11 cellular contexts compared by ENCODE assay signal in genomic region chr12:6222009-6222702, GRCh38. TPM values are rescaled to one million over a fixed set of nuclear protein-coding genes. Genes with fewer than 3 reads are reported as not detected.
DNase-seq lines count a peak whose midpoint lies in the region; ATAC-seq and TF ChIP-seq lines count a peak whose summit lies in the region.
"Had no signal": no experiment of that assay in that cellular context is flagged by ENCODE, and none has a peak within 500 bp of the region (broad histone marks: within the 10 kb centered on the region; RNA-seq: fewer than 3 reads in every experiment).

No MANE protein-coding gene starts in this region.

- H3K27me3 Mint-ChIP-seq in endodermal cell (ENCODE audit: insufficient read depth) (no peaks in the 10 kb centered on the region), nephron (ENCODE audit: low read depth) (peaks cover 14% of the 10 kb centered on the region)
- H3K27me3 Mint-ChIP-seq: naive B cell had no signal

- ATAC-seq in upper lobe of left lung (ENCODE audit: low FRiP score in 2 of 2) = no peak

- no peaks in the 10 kb centered on the region for H3K36me3 ChIP-seq in endodermal cell (ENCODE audit: control insufficient read depth, insufficient read depth, low read length)
- peaks cover 0 to 24% (median 4%) of the 10 kb centered on the region in 4 donors for H3K36me3 ChIP-seq in upper lobe of left lung

- H3K4me3 ChIP-seq in endodermal cell (ENCODE audit: low read length) = no peak overlapping the region
- no peak overlapping the region for H3K4me3 ChIP-seq in upper lobe of left lung

- H3K4me1 Mint-ChIP-seq in endodermal cell = peaks cover 15% of the 10 kb centered on the region
- H3K4me1 Mint-ChIP-seq in nephron = peaks cover 50% of the 10 kb centered on the region

- DNase-seq in SIG-M5 treated with dmso at 0.1 percent for 504 hours (lab: John Stamatoyannopoulos, UW; ENCODE audit: unreplicated experiment) (peak; percentile 22), SIG-M5 (lab: John Stamatoyannopoulos, UW) (no peak), endodermal cell (no peak), upper lobe of left lung (peak in 1 of 2 donors; percentile 57), mesenteric fat pad (ENCODE audit: low spot score) (no peak), middle frontal gyrus (ENCODE audit: extremely low spot score, low spot score) (no peak), KG1 (lab: John Stamatoyannopoulos, UW) (no peak)
- DNase-seq: EL, naive B cell, NCI-H2081 had no signal

- H3K27ac ChIP-seq in endodermal cell (ENCODE audit: low read depth, low read length) (peak overlapping the region; percentile 89), upper lobe of left lung (peak overlapping the region; percentile 43 to 84 (median 75))

- TF ChIP-seq CTCF in endodermal cell (conservative IDR thresholded peaks at IDR 0.05) = no peak
- no peak for TF ChIP-seq CTCF in nephron (IDR thresholded peaks at IDR 0.05; ENCODE audit: unreplicated experiment in 3 of 3)
- TF ChIP-seq CTCF in upper lobe of left lung (IDR thresholded peaks at IDR 0.05) = no peak

- no peak for TF ChIP-seq POLR2A in upper lobe of left lung (IDR thresholded peaks at IDR 0.05)

- no peak overlapping the region for H3K9ac ChIP-seq in endodermal cell (ENCODE audit: extremely low read depth, low read length, poor library complexity, severe bottlenecking)

- no peaks in the 10 kb centered on the region for H3K27me3 ChIP-seq in endodermal cell (ENCODE audit: control insufficient read depth, insufficient read depth, low read length, poor library complexity, severe bottlenecking)
- no peaks in the 10 kb centered on the region for H3K27me3 ChIP-seq in upper lobe of left lung

- no peak overlapping the region for H3K4me3 Mint-ChIP-seq in endodermal cell
- no peak overlapping the region for H3K4me3 Mint-ChIP-seq in nephron
- H3K4me3 Mint-ChIP-seq: naive B cell had no signal

- no peak for TF ChIP-seq EP300 in upper lobe of left lung (IDR thresholded peaks at IDR 0.05)

- H3K9me3 ChIP-seq in endodermal cell (ENCODE audit: control insufficient read depth, low read length) (no peaks in the 10 kb centered on the region), upper lobe of left lung (no peaks in the 10 kb centered on the region)

- H3K27ac Mint-ChIP-seq in endodermal cell (peak overlapping the region; percentile 2), nephron (peak overlapping the region; percentile 49 to 88 (median 83))

- H3K4me1 ChIP-seq in endodermal cell (ENCODE audit: control insufficient read depth, insufficient read depth, low read length) (no peaks in the 10 kb centered on the region), upper lobe of left lung (peaks cover 37 to 86% (median 70%) of the 10 kb centered on the region in 4 donors)

- no peaks in the 10 kb centered on the region for H3K9me3 Mint-ChIP-seq in endodermal cell
- no peaks in the 10 kb centered on the region for H3K9me3 Mint-ChIP-seq in nephron
- H3K9me3 Mint-ChIP-seq: naive B cell had no signal

- H3K36me3 Mint-ChIP-seq in endodermal cell (ENCODE audit: low read depth) (peaks cover 25% of the 10 kb centered on the region), nephron (ENCODE audit: low read depth) (no peaks in the 10 kb centered on the region)
- H3K36me3 Mint-ChIP-seq: naive B cell had no signal

- 84 to 93% methylated on average over 12 to 14 of the region's 14 CpGs for WGBS in endodermal cell (ENCODE audit: insufficient coverage in 1 of 2, insufficient read length in 1 of 2), 2 experiments
- 62 to 64% methylated on average over 14 of the region's 14 CpGs for WGBS in upper lobe of left lung, 2 donors

RNA-seq across cellular contexts. Expression of gene CD9, which starts 22.0 kb away (rescaled TPM):
- total RNA-seq in endodermal cell (10 to 100 TPM; 33.5 to 99.1 TPM), upper lobe of left lung (100 to 1,000 TPM in 5 of 6 donors, 10 to 100 TPM in 1; 96.4 to 716 (median 484) TPM), mesenteric fat pad (57.7 TPM)
- 26.5 TPM for polyA plus RNA-seq in endodermal cell (2013, experiment 1 of 2)
- 22.0 TPM for polyA plus RNA-seq in endodermal cell (2013, experiment 2 of 2)
